ENCODE assay signal across 10 cellular contexts in genomic region chr5:123785160-123786001, GRCh38.
A peak's percentile ranks its signal among the peaks of the same experiment; 100 is the strongest.
DNase-seq lines count a peak whose midpoint lies in the region; ATAC-seq, FAIRE-seq and TF ChIP-seq lines count a peak whose summit lies in the region.
"Had no signal": no experiment of that assay in that cellular context is flagged by ENCODE, and none has a peak within 500 bp of the region (broad histone marks: within the 10 kb centered on the region; RNA-seq: fewer than 3 reads in every experiment).

No MANE protein-coding gene starts in this region.

- no peaks in the 10 kb centered on the region for H4K20me1 ChIP-seq in keratinocyte (ENCODE audit: control insufficient read depth, extremely low read depth, insufficient read depth, low read length)

- peak; percentile 68 for FAIRE-seq in keratinocyte (lab: Jason Lieb, UNC)

- H3K27me3 ChIP-seq in keratinocyte (ENCODE audit: control insufficient read depth, extremely low read depth, insufficient read depth, low read length): no peaks in the 10 kb centered on the region
- H3K27me3 ChIP-seq: spleen had no signal

- no peaks in the 10 kb centered on the region for H3K36me3 ChIP-seq in keratinocyte (ENCODE audit: control insufficient read depth in 2 of 2, extremely low read depth in 1 of 2, insufficient read depth in 2 of 2, low read length in 2 of 2)
- H3K36me3 ChIP-seq: spleen had no signal

- no peak overlapping the region for H2AFZ ChIP-seq in keratinocyte (ENCODE audit: control insufficient read depth, low read length)

- H3K9ac ChIP-seq in keratinocyte (ENCODE audit: control insufficient read depth, extremely low read depth, insufficient read depth, low read length): no peak overlapping the region

- TF ChIP-seq CTCF in WI38 (IDR thresholded peaks at IDR 0.05; ENCODE audit: low read depth, low read length): no peak
- TF ChIP-seq CTCF in keratinocyte (optimal IDR thresholded peaks at IDR 0.05 in 1 of 3, IDR thresholded peaks at IDR 0.05 in 1 of 3, conservative IDR thresholded peaks at IDR 0.05 in 1 of 3; ENCODE audit: extremely low read depth in 1 of 3, insufficient read depth in 2 of 3, low read length in 3 of 3): no peak

- no peaks in the 10 kb centered on the region for H3K9me3 ChIP-seq in keratinocyte (ENCODE audit: control insufficient read depth, low read depth, low read length)

- dilution Hi-C loops in keratinocyte (cut with MboI; ENCODE audit: extremely low pct_ligation_motif_present, low sequenced_read_pairs): no loop called here

- no peak overlapping the region for H3K27ac ChIP-seq in keratinocyte (ENCODE audit: control insufficient read depth, insufficient read depth, low read length)
- H3K27ac ChIP-seq: spleen had no signal

- no peak for ATAC-seq in HG03439 (IDR thresholded peaks at IDR 0.05; ENCODE audit: unreplicated experiment)
- ATAC-seq: activated CD8-positive, alpha-beta T cell treated with anti-CD3 and anti-CD28 coated beads, Interleukin-2, amount 10 ng/mL, durations not matched to agents 7 days and 5 days had no signal

- no peaks in the 10 kb centered on the region for H3K4me1 ChIP-seq in keratinocyte (ENCODE audit: control insufficient read depth, extremely low read depth, insufficient read depth, low read length)
- H3K4me1 ChIP-seq: spleen had no signal

- H3K4me3 ChIP-seq in WI38 (ENCODE audit: low read depth, low read length) (peak overlapping the region; percentile 15; the same call in 1 of the 2 replicates), keratinocyte (ENCODE audit: control insufficient read depth in 2 of 3, extremely low read depth in 1 of 3, insufficient read depth in 2 of 3, low read depth in 1 of 3, low read length in 3 of 3) (no peak overlapping the region)
- H3K4me3 ChIP-seq: spleen had no signal

- no peaks in the 10 kb centered on the region for H3K9me1 ChIP-seq in keratinocyte (ENCODE audit: control insufficient read depth, extremely low read depth, insufficient read depth, low read length)

- DNase-seq in AG08395 (ENCODE audit: low spot score) (peak; percentile 40), NCI-H128 (lab: John Stamatoyannopoulos, UW; ENCODE audit: unreplicated experiment) (peak; percentile 45), keratinocyte (ENCODE audit: low read depth, low spot score) (no peak), NAMALWA (ENCODE audit: low spot score) (no peak), iPS-NIHi7 (ENCODE audit: extremely low spot score) (no peak), NCI-H1048 (lab: John Stamatoyannopoulos, UW) (no peak)
- DNase-seq: activated CD8-positive, alpha-beta T cell treated with anti-CD3 and anti-CD28 coated beads, Interleukin-2, amount 10 ng/mL, durations not matched to agents 7 days and 5 days; spleen had no signal

- H3K4me2 ChIP-seq in keratinocyte (ENCODE audit: control insufficient read depth, extremely low read depth, insufficient read depth, low read depth, low read length): no peak overlapping the region

- H3K79me2 ChIP-seq in keratinocyte (ENCODE audit: control insufficient read depth, insufficient read depth, low read length): no peaks in the 10 kb centered on the region

Comparison
In these comparisons a context has a peak if more than half of its experiments do, and no peak if none do; other contexts are left out.
1. DNase-seq: peak in AG08395 (single experiment) and NCI-H128 (single experiment); none in keratinocyte (single experiment), NAMALWA (single experiment), iPS-NIHi7 (single experiment) and NCI-H1048 (single experiment).